In genomic region chr16:70427786-70428177, GRCh38 we compare ENCODE assay signal across 9 cellular contexts. TPM values are rescaled to one million over a fixed set of nuclear protein-coding genes. Genes with fewer than 3 reads are reported as not detected.
A peak's percentile ranks its signal among the peaks of the same experiment; 100 is the strongest.
DNase-seq lines count a peak whose midpoint lies in the region; ATAC-seq and TF ChIP-seq lines count a peak whose summit lies in the region.
"Had no signal": no experiment of that assay in that cellular context is flagged by ENCODE, and none has a peak within 500 bp of the region (broad histone marks: within the 10 kb centered on the region; RNA-seq: fewer than 3 reads in every experiment).

No MANE protein-coding gene starts in this region.

- TF ChIP-seq CTCF in adrenal gland (IDR thresholded peaks at IDR 0.05) (no peak), thyroid gland (IDR thresholded peaks at IDR 0.05) (no peak)

- peaks cover 2% of the 10 kb centered on the region for H3K36me3 Mint-ChIP-seq in activated CD4-positive, alpha-beta T cell treated with anti-CD3 and anti-CD28 coated beads, Interleukin-2, amount 10 ng/mL, durations not matched to agents 7 days and 5 days (ENCODE audit: low read depth)
- peaks cover 2% of the 10 kb centered on the region for H3K36me3 Mint-ChIP-seq in memory B cell

- DNase-seq in activated CD4-positive, alpha-beta T cell treated with anti-CD3 and anti-CD28 coated beads, Interleukin-2, amount 10 ng/mL, durations not matched to agents 7 days and 5 days = no peak
- no peak for DNase-seq in activated CD4-positive, alpha-beta T cell treated with anti-CD3 and anti-CD28 coated beads for 48 hours
- DNase-seq in adrenal gland = no peak
- DNase-seq in memory B cell (ENCODE audit: low spot score in 2 of 2) = no peak
- no peak for DNase-seq in thyroid gland
- no peak for DNase-seq in medulla oblongata (ENCODE audit: extremely low spot score)
- no peak for DNase-seq in 8988T
- DNase-seq: stimulated activated CD4-positive, alpha-beta T cell treated with anti-CD3 and anti-CD28 coated beads, Interleukin-12 subunit alpha, Interleukin-12 subunit beta, amount 100 ng/mL, for 4 hours had no signal

- no peaks in the 10 kb centered on the region for H3K9me3 Mint-ChIP-seq in activated CD4-positive, alpha-beta T cell treated with anti-CD3 and anti-CD28 coated beads, Interleukin-2, amount 10 ng/mL, durations not matched to agents 7 days and 5 days
- H3K9me3 Mint-ChIP-seq in memory B cell = no peaks in the 10 kb centered on the region

- H3K9me3 ChIP-seq in adrenal gland (replicated peaks in 1 of 3) = no peaks in the 10 kb centered on the region
- no peaks in the 10 kb centered on the region for H3K9me3 ChIP-seq in thyroid gland

- H3K36me3 ChIP-seq in adrenal gland (replicated peaks in 1 of 2) (no peaks in the 10 kb centered on the region), thyroid gland (no peaks in the 10 kb centered on the region)

- no peak for TF ChIP-seq POLR2A in adrenal gland (IDR thresholded peaks at IDR 0.05)
- TF ChIP-seq POLR2A in thyroid gland (IDR thresholded peaks at IDR 0.05) = no peak

- H3K27ac ChIP-seq in adrenal gland (peak overlapping the region; percentile 63 to 91 (median 87)), thyroid gland (peak overlapping the region; percentile 79 to 93 (median 83))

- no peak overlapping the region for H3K4me3 Mint-ChIP-seq in activated CD4-positive, alpha-beta T cell treated with anti-CD3 and anti-CD28 coated beads, Interleukin-2, amount 10 ng/mL, durations not matched to agents 7 days and 5 days
- H3K4me3 Mint-ChIP-seq in memory B cell = no peak overlapping the region

- H3K27me3 ChIP-seq in adrenal gland (no peaks in the 10 kb centered on the region), thyroid gland (no peaks in the 10 kb centered on the region)

- H3K4me3 ChIP-seq in adrenal gland (no peak overlapping the region), thyroid gland (replicated peaks in 1 of 3) (no peak overlapping the region)

- H3K4me1 Mint-ChIP-seq in activated CD4-positive, alpha-beta T cell treated with anti-CD3 and anti-CD28 coated beads, Interleukin-2, amount 10 ng/mL, durations not matched to agents 7 days and 5 days = peaks cover 42% of the 10 kb centered on the region
- H3K4me1 Mint-ChIP-seq in memory B cell = peaks cover 33% of the 10 kb centered on the region

- ATAC-seq in memory B cell (ENCODE audit: low read depth) = no peak
- ATAC-seq in GM18867 (IDR thresholded peaks at IDR 0.05; ENCODE audit: unreplicated experiment) = no peak

- H3K27me3 Mint-ChIP-seq in activated CD4-positive, alpha-beta T cell treated with anti-CD3 and anti-CD28 coated beads, Interleukin-2, amount 10 ng/mL, durations not matched to agents 7 days and 5 days = no peaks in the 10 kb centered on the region
- no peaks in the 10 kb centered on the region for H3K27me3 Mint-ChIP-seq in memory B cell

- H3K27ac Mint-ChIP-seq in activated CD4-positive, alpha-beta T cell treated with anti-CD3 and anti-CD28 coated beads, Interleukin-2, amount 10 ng/mL, durations not matched to agents 7 days and 5 days = peak overlapping the region; percentile 9
- peak overlapping the region; percentile 85 for H3K27ac Mint-ChIP-seq in memory B cell

- intact Hi-C loops in adrenal gland (cut with DNase I) = no loop called here
- intact Hi-C loops in thyroid gland (cut with DNase I) = no loop called here

- WGBS in adrenal gland, 4 donors = 30 to 39% (median 33%) methylated on average over 3 to 4 of the region's 4 CpGs
- WGBS in thyroid gland, 2 donors = 41 to 46% methylated on average over 4 of the region's 4 CpGs

- POLR2A ChIA-PET in activated CD4-positive, alpha-beta T cell treated with anti-CD3 and anti-CD28 coated beads, Interleukin-2, amount 10 ng/mL, durations not matched to agents 7 days and 5 days (lab: Charles Lee) = no interaction called here

- H3K4me1 ChIP-seq in adrenal gland (replicated peaks in 1 of 2) (peaks cover 42 to 70% of the 10 kb centered on the region in 2 donors), thyroid gland (peaks cover 38 to 59% of the 10 kb centered on the region in 2 donors)

- CTCF ChIA-PET in activated CD4-positive, alpha-beta T cell treated with anti-CD3 and anti-CD28 coated beads, Interleukin-2, amount 10 ng/mL, durations not matched to agents 7 days and 5 days (lab: Charles Lee) = interaction anchor here (0.7 to 0.8 kb wide), 2 partner anchors 9 to 17 kb away, joined by 3 to 4 read pairs; no protein-coding TSS in a partner anchor

RNA-seq across cellular contexts. Expression of gene ST3GAL2, which starts 11.1 kb away (rescaled TPM):
- total RNA-seq in activated CD4-positive, alpha-beta T cell treated with anti-CD3 and anti-CD28 coated beads, Interleukin-2, amount 10 ng/mL, durations not matched to agents 7 days and 5 days = 10 to 100 TPM; 24.5 to 25.6 TPM
- total RNA-seq in adrenal gland = 10 to 100 TPM; 18.0 to 30.8 (median 27.6) TPM
- 10 to 100 TPM in 1 of 3 donors, 1 to 10 TPM in 2; 5.3 to 12.3 (median 8.0) TPM for polyA plus RNA-seq in adrenal gland
- total RNA-seq in thyroid gland = 10 to 100 TPM; 11.2 to 17.4 (median 11.8) TPM

RNA-seq across cellular contexts. Expression of gene FCSK, which starts 26.6 kb away (rescaled TPM):
- total RNA-seq in activated CD4-positive, alpha-beta T cell treated with anti-CD3 and anti-CD28 coated beads, Interleukin-2, amount 10 ng/mL, durations not matched to agents 7 days and 5 days = 10 to 100 TPM; 16.8 to 18.8 TPM
- 10 to 100 TPM; 17.4 to 33.5 (median 24.6) TPM for total RNA-seq in adrenal gland
- polyA plus RNA-seq in adrenal gland = 10 to 100 TPM in 2 of 3 donors, 1 to 10 TPM in 1; 5.2 to 34.8 (median 23.8) TPM
- total RNA-seq in thyroid gland = 10 to 100 TPM; 20.3 to 40.2 (median 24.5) TPM
